ENCODE assay signal across 20 cellular contexts in genomic region chr14:51484491-51484890, GRCh38.
"Had no signal": no experiment of that assay in that cellular context is flagged by ENCODE, and none has a peak within 500 bp of the region (broad histone marks: within the 10 kb centered on the region; RNA-seq: fewer than 3 reads in every experiment).

No MANE protein-coding gene starts in this region.

- DNase-seq: effector CD4-positive, alpha-beta T cell; endodermal cell; erythroblast; foreskin keratinocyte; hippocampal formation; left colon; left ventricle myocardium superior; mesenchymal stem cell; midbrain; occipital lobe; pancreas; right cardiac atrium; stimulated activated CD4-positive, alpha-beta T cell treated with anti-CD3 and anti-CD28 coated beads, Interleukin-2, amount 100 ng/mL, for 48 hours; stimulated activated naive CD4-positive, alpha-beta T cell treated with Interleukin-2 at 50 U/mL for 16 hours had no signal

- H3K27me3 Mint-ChIP-seq: progenitor cell of endocrine pancreas, type B pancreatic cell had no signal

- H3K27me3 ChIP-seq: foreskin keratinocyte, pancreas had no signal

- H3K4me1 Mint-ChIP-seq: endodermal cell had no signal

- ATAC-seq: foreskin keratinocyte; left colon; left ventricle myocardium superior; natural killer cell treated with Interleukin-12 subunit alpha and Interleukin-12 subunit beta and Interleukin-15 and Interleukin-18, amount 100 ng/mL, for 72 hours; pancreas; right cardiac atrium had no signal

- H3K27ac ChIP-seq: coronary artery, foreskin keratinocyte, pancreas had no signal

- H3K36me3 ChIP-seq: pancreas had no signal

- H3K4me3 ChIP-seq: coronary artery, lung, pancreas, smooth muscle cell had no signal

- H3K9me3 ChIP-seq: pancreas had no signal

- H3K9me3 Mint-ChIP-seq: endodermal cell; natural killer cell treated with Interleukin-12 subunit alpha and Interleukin-12 subunit beta and Interleukin-15 and Interleukin-18, amount 100 ng/mL, for 72 hours; type B pancreatic cell had no signal

- H3K4me3 Mint-ChIP-seq: endodermal cell; natural killer cell treated with Interleukin-12 subunit alpha and Interleukin-12 subunit beta and Interleukin-15 and Interleukin-18, amount 100 ng/mL, for 72 hours; type B pancreatic cell had no signal

- H3K4me1 ChIP-seq: pancreas had no signal

- H3K27ac Mint-ChIP-seq: endodermal cell; natural killer cell treated with Interleukin-12 subunit alpha and Interleukin-12 subunit beta and Interleukin-15 and Interleukin-18, amount 100 ng/mL, for 72 hours; progenitor cell of endocrine pancreas; type B pancreatic cell had no signal

- H3K4me2 ChIP-seq: smooth muscle cell had no signal

- H3K36me3 Mint-ChIP-seq: natural killer cell treated with Interleukin-12 subunit alpha and Interleukin-12 subunit beta and Interleukin-15 and Interleukin-18, amount 100 ng/mL, for 72 hours; type B pancreatic cell had no signal
